Comparison of ENCODE assay signal across 1 cellular context in genomic region chr1:43946244-43947060, GRCh38.
TF ChIP-seq lines count a peak whose summit lies in the region.

IPO13 (plus strand) TSS chr1:43946950; CDS start chr1:43947601, 651 bp downstream.

TF ChIP-seq in K562, 482 proteins besides CTCF, POLR2A, EP300 and RAD21 (continued from another document and continues in another):
- no peak for TF ChIP-seq CHD7 (IDR thresholded peaks at IDR 0.05; ENCODE audit: low read depth, low read length)
- TF ChIP-seq ZBTB1 (CRISPR knock-in tag; IDR thresholded peaks at IDR 0.05; ENCODE audit: borderline replicate concordance, low read depth): peak; percentile 10; the same call in 1 of the 2 replicates
- TF ChIP-seq ZKSCAN3 (CRISPR knock-in tag; IDR thresholded peaks at IDR 0.05): no peak
- TF ChIP-seq NFIX (CRISPR knock-in tag; IDR thresholded peaks at IDR 0.05; ENCODE audit: low read depth): no peak
- TF ChIP-seq SMAD3 (CRISPR knock-in tag; conservative IDR thresholded peaks at IDR 0.05): peak; percentile 73
- TF ChIP-seq HMG20B (CRISPR knock-in tag; IDR thresholded peaks at IDR 0.05): no peak
- peak; percentile 58; the same call in 1 of the 2 replicates for TF ChIP-seq KLF16 (IDR thresholded peaks at IDR 0.05)
- no peak for TF ChIP-seq TSC22D4 (tag; IDR thresholded peaks at IDR 0.05)
- no peak for TF ChIP-seq ZNF124 (CRISPR knock-in tag; IDR thresholded peaks at IDR 0.05)
- no peak for TF ChIP-seq FOXA1 (IDR thresholded peaks at IDR 0.05; ENCODE audit: borderline replicate concordance)
- TF ChIP-seq GATAD2B (IDR thresholded peaks at IDR 0.05; ENCODE audit: borderline replicate concordance): no peak
- TF ChIP-seq PPARD (CRISPR knock-in tag; IDR thresholded peaks at IDR 0.05): no peak
- TF ChIP-seq FOXO4 (CRISPR knock-in tag; IDR thresholded peaks at IDR 0.05): 0 out of 2 replicates have a peak, but pooled peaks have one; percentile 11
- TF ChIP-seq KDM5B (IDR thresholded peaks at IDR 0.05; ENCODE audit: insufficient replicate concordance, low read depth, low read length): peak; percentile 89
- TF ChIP-seq ZNF197 (CRISPR knock-in tag; IDR thresholded peaks at IDR 0.05; ENCODE audit: low read depth): 0 out of 2 replicates have a peak, but pooled peaks have one; percentile 87
- peak; percentile 98 for TF ChIP-seq ZFX (CRISPR knock-in tag; IDR thresholded peaks at IDR 0.05)
- TF ChIP-seq ZNF707 (CRISPR knock-in tag; conservative IDR thresholded peaks at IDR 0.05): no peak
- peak; percentile 96 for TF ChIP-seq RBFOX2 (IDR thresholded peaks at IDR 0.05; ENCODE audit: low read depth, low read length)
- peak; percentile 94 for TF ChIP-seq ETS1 (conservative IDR thresholded peaks at IDR 0.05; ENCODE audit: control insufficient read depth, low read depth, low read length)
- no peak for TF ChIP-seq ZBTB49 (CRISPR knock-in tag; IDR thresholded peaks at IDR 0.05; ENCODE audit: borderline replicate concordance)
- peak; percentile 18; the same call in 1 of the 2 replicates for TF ChIP-seq CBFA2T3 (IDR thresholded peaks at IDR 0.05)
- TF ChIP-seq SUPT5H (IDR thresholded peaks at IDR 0.05): peak; percentile 91
- no peak for TF ChIP-seq PTBP1 (IDR thresholded peaks at IDR 0.05; ENCODE audit: low read depth, low read length)
- no peak for TF ChIP-seq CBX2 (IDR thresholded peaks at IDR 0.05; ENCODE audit: insufficient read depth, low read length, poor library complexity, severe bottlenecking)
- TF ChIP-seq PYGO2 (tag; IDR thresholded peaks at IDR 0.05): no peak
- no peak for TF ChIP-seq ZNF175 (CRISPR knock-in tag; IDR thresholded peaks at IDR 0.05; ENCODE audit: low read depth)
- peak in 1 of 3 experiments; percentile 80; a peak in 2 of 6 replicates for TF ChIP-seq ZBTB11 (CRISPR knock-in tag; IDR thresholded peaks at IDR 0.05)
- no peak for TF ChIP-seq ESRRB (CRISPR knock-in tag; IDR thresholded peaks at IDR 0.05; ENCODE audit: borderline replicate concordance)
- no peak for TF ChIP-seq ZNF398 (CRISPR knock-in tag; IDR thresholded peaks at IDR 0.05)
- peak in 1 of 2 experiments; percentile 16; a peak in 1 of 4 replicates for TF ChIP-seq ZMIZ1 (IDR thresholded peaks at IDR 0.05; ENCODE audit: low read depth in 2 of 2, low read length in 2 of 2)
